Comparison of ENCODE assay signal across 16 cellular contexts in the genomic region with DNA sequence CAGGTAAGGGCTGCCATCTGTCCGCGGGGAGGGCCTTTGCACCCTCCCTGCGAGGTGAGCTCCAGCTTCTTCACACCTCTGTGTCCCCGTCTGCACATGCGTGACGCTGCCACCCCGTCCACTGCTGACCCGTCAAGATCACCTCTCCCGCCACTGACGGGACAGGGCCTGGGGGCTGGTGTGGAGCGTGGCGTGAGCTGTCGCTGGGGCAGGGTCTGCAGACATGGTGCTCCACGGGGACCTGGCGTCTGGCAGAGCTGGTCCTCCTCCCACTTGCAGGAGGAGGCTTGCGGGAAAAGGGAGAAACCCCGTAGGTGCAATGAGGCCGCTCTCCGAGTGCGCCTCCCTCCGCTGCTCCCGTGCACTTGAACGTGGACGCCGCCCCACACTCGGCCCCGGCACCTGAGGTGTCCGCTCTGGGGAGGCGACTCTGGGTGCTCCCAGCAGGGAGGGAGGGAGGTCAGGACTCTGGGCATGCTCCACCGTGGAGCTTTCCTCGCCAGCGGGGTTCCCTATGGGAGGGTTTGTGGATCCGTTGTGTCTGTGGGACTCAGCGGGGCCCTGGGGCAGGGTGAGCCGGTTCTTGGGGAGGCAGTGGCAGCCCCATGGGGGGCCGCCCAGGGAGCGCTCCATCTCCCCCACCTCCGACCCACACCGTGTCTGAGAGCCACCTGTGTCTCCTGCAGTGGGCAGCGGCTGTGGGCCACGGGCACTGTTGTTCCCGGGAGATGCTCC.
"Had no signal": no experiment of that assay in that cellular context is flagged by ENCODE, and none has a peak within 500 bp of the region (broad histone marks: within the 10 kb centered on the region; RNA-seq: fewer than 3 reads in every experiment).

No MANE protein-coding gene starts in this region.

- ATAC-seq: esophagus mucosa; left lung; naive thymus-derived CD4-positive, alpha-beta T cell; upper lobe of right lung had no signal

- H3K27ac ChIP-seq: left lung, neutrophil, right atrium auricular region, sigmoid colon, skin epidermis, testis, tibial nerve, upper lobe of right lung, vagina had no signal

- H3K4me3 ChIP-seq: left lung, right atrium auricular region, sigmoid colon, skin epidermis, testis, tibial nerve, upper lobe of right lung, vagina had no signal

- H3K36me3 ChIP-seq: left lung, neutrophil, right atrium auricular region, upper lobe of right lung, vagina had no signal

- DNase-seq: effector memory CD4-positive, alpha-beta T cell; islet precursor cell; naive thymus-derived CD4-positive, alpha-beta T cell; nephron progenitor cell; sigmoid colon; stimulated activated CD4-positive, alpha-beta T cell treated with anti-CD3 and anti-CD28 coated beads, Interleukin-2, amount 100 ng/mL, for 48 hours; testis; upper lobe of right lung had no signal

- H3K27me3 Mint-ChIP-seq: stimulated activated naive CD8-positive, alpha-beta T cell treated with anti-CD3 and anti-CD28 coated beads, Interleukin-15, Interleukin-2, amounts not matched to agents 100 ng/mL and 50 ng/mL, for 24 hours had no signal

- H3K27ac Mint-ChIP-seq: naive thymus-derived CD4-positive, alpha-beta T cell; nephron progenitor cell; stimulated activated naive CD8-positive, alpha-beta T cell treated with anti-CD3 and anti-CD28 coated beads, Interleukin-15, Interleukin-2, amounts not matched to agents 100 ng/mL and 50 ng/mL, for 24 hours had no signal

- H3K4me1 ChIP-seq: left lung, right atrium auricular region, sigmoid colon, testis, tibial nerve, upper lobe of right lung, vagina had no signal

- H3K27me3 ChIP-seq: right atrium auricular region, testis, upper lobe of right lung, vagina had no signal

- H3K9me3 Mint-ChIP-seq: stimulated activated naive CD8-positive, alpha-beta T cell treated with anti-CD3 and anti-CD28 coated beads, Interleukin-15, Interleukin-2, amounts not matched to agents 100 ng/mL and 50 ng/mL, for 24 hours had no signal

- H3K9me3 ChIP-seq: left lung, neutrophil, right atrium auricular region, sigmoid colon, testis, tibial nerve, upper lobe of right lung, vagina had no signal

- H3K4me3 Mint-ChIP-seq: naive thymus-derived CD4-positive, alpha-beta T cell; nephron progenitor cell; stimulated activated naive CD8-positive, alpha-beta T cell treated with anti-CD3 and anti-CD28 coated beads, Interleukin-15, Interleukin-2, amounts not matched to agents 100 ng/mL and 50 ng/mL, for 24 hours had no signal
